In genomic region chr20:62079166-62079565, GRCh38 we compare ENCODE assay signal across 8 cellular contexts.
"Had no signal": no experiment of that assay in that cellular context is flagged by ENCODE, and none has a peak within 500 bp of the region (broad histone marks: within the 10 kb centered on the region; RNA-seq: fewer than 3 reads in every experiment).

No MANE protein-coding gene starts in this region.

- H3K27ac ChIP-seq: HL-60, KMS-11 had no signal

- H3K4me1 Mint-ChIP-seq: IgD-negative memory B cell had no signal

- H3K9ac ChIP-seq: KMS-11 had no signal

- FAIRE-seq: K562 had no signal

- DNase-seq: IMR-90, Karpas-422, KBM-7, KG1 had no signal

- H3K4me3 ChIP-seq: K562 had no signal

- H3K4me2 ChIP-seq: KMS-11 had no signal

- H3K27ac Mint-ChIP-seq: IgD-negative memory B cell had no signal

- ATAC-seq: K562 had no signal
